Comparison of ENCODE assay signal across 1 cellular context in the genomic region with DNA sequence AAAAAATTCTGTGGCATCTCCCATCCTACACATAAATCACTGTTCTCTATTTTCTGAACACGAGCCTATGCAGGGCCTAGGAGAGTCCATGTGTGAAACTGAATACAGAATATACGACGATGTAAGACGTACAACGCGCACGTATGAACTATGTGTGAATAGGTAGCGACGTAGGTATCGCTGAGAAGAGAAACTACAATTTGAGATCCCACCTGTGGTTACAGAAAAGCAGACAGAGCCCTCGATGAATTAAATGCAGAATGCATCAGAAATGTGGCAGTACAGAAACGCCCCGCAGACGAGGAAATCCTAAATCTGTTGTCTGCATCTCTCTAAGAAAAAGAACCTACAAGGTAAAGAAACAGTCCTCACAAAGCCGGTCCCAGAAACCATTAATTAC.
TF ChIP-seq lines count a peak whose summit lies in the region.

No MANE protein-coding gene starts in this region.

TF ChIP-seq in H1, 55 proteins besides CTCF, POLR2A, EP300 and RAD21:
- no peak for TF ChIP-seq KDM4A (IDR thresholded peaks at IDR 0.05; ENCODE audit: low read depth, low read length, severe bottlenecking)
- no peak for TF ChIP-seq SP2 (IDR thresholded peaks at IDR 0.05; ENCODE audit: low read length)
- TF ChIP-seq KDM5A (IDR thresholded peaks at IDR 0.05; ENCODE audit: low read length), result no peak
- no peak for TF ChIP-seq CREB1 (IDR thresholded peaks at IDR 0.05)
- TF ChIP-seq SIX5 (IDR thresholded peaks at IDR 0.05; ENCODE audit: low read depth, low read length), result no peak
- TF ChIP-seq ASH2L (IDR thresholded peaks at IDR 0.05; ENCODE audit: low read length), result no peak
- TF ChIP-seq, protein P1, sequence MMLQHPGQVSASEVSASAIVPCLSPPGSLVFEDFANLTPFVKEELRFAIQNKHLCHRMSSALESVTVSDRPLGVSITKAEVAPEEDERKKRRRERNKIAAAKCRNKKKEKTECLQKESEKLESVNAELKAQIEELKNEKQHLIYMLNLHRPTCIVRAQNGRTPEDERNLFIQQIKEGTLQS (IDR thresholded peaks at IDR 0.05; ENCODE audit: insufficient read depth, low read depth, low read length), result no peak
- no peak for TF ChIP-seq RNF2 (IDR thresholded peaks at IDR 0.05; ENCODE audit: borderline replicate concordance, low read depth, low read length, missing control alignments, poor library complexity, severe bottlenecking)
TF ChIP-seq in H1: peak in this region for 0.
